In genomic region chr2:258933-259332, GRCh38 we compare ENCODE assay signal across 1 cellular context.
TF ChIP-seq lines count a peak whose summit lies in the region.

No MANE protein-coding gene starts in this region.

TF ChIP-seq in HepG2, 621 proteins besides CTCF, POLR2A, EP300 and RAD21 (continued from another document):
- TF ChIP-seq AHDC1 (CRISPR knock-in tag; IDR thresholded peaks at IDR 0.05; ENCODE audit: borderline replicate concordance) (0 out of 2 replicates have a peak, but pooled peaks have one; percentile 11), ZMYM3 (CRISPR knock-in tag; IDR thresholded peaks at IDR 0.05) (peak; percentile 28; the same call in 1 of the 2 replicates)
